19 cellular contexts compared by ENCODE assay signal in genomic region chr5:150703767-150704166, GRCh38. TPM values are rescaled to one million over a fixed set of nuclear protein-coding genes. Genes with fewer than 3 reads are reported as not detected.
DNase-seq lines count a peak whose midpoint lies in the region; TF ChIP-seq lines count a peak whose summit lies in the region.
"Had no signal": no experiment of that assay in that cellular context is flagged by ENCODE, and none has a peak within 500 bp of the region (broad histone marks: within the 10 kb centered on the region; RNA-seq: fewer than 3 reads in every experiment).

No MANE protein-coding gene starts in this region.

- TF ChIP-seq CTCF in NB4 (IDR thresholded peaks at IDR 0.05; ENCODE audit: low read depth, low read length), result no peak
- TF ChIP-seq CTCF in mammary epithelial cell (conservative IDR thresholded peaks at IDR 0.05 in 1 of 2, IDR thresholded peaks at IDR 0.05 in 1 of 2; ENCODE audit: extremely low read depth in 1 of 2, insufficient read depth in 1 of 2, low read depth in 1 of 2, low read length in 2 of 2), result no peak
- no peak for TF ChIP-seq CTCF in neural crest cell (conservative IDR thresholded peaks at IDR 0.05)
- TF ChIP-seq CTCF in mesothelial cell of epicardium (IDR thresholded peaks at IDR 0.05; ENCODE audit: unreplicated experiment), result no peak

- H3K4me3 ChIP-seq in NB4 (ENCODE audit: low read depth, low read length) (no peak overlapping the region), mammary epithelial cell (replicated peaks in 1 of 3; ENCODE audit: insufficient read depth in 1 of 3, low read depth in 2 of 3, low read length in 3 of 3) (no peak overlapping the region)
- H3K4me3 ChIP-seq: gastrocnemius medialis, prostate gland had no signal

- BruUV-seq in mammary epithelial cell (replicated peaks; lab: Mats Ljungman, UMichigan), result no TSS peak

- H3K36me3 ChIP-seq in mammary epithelial cell (ENCODE audit: insufficient read depth, low read length), result peaks cover 4% of the 10 kb centered on the region
- H3K36me3 ChIP-seq: prostate gland had no signal

- H2AFZ ChIP-seq in mammary epithelial cell (ENCODE audit: low read depth, low read length), result no peak overlapping the region

- peak; percentile 28 for DNase-seq in HCEC 1CT
- peak; percentile 69 for DNase-seq in NB4 (ENCODE audit: low read depth)
- peak; percentile 12 for DNase-seq in mammary epithelial cell
- DNase-seq in neural crest cell (ENCODE audit: low read depth, low spot score), result no peak
- DNase-seq in head of caudate nucleus, result no peak
- DNase-seq in NCI-H2227 (lab: John Stamatoyannopoulos, UW; ENCODE audit: unreplicated experiment), result no peak
- no peak for DNase-seq in mesothelial cell of epicardium (ENCODE audit: low spot score in 2 of 2, unreplicated experiment in 2 of 2)
- DNase-seq: activated CD4-positive, alpha-beta T cell treated with anti-CD3 and anti-CD28 coated beads for 36 hours; activated naive CD4-positive, alpha-beta T cell treated with Interleukin-2 at 50 U/mL for 16 hours; activated T-cell treated with anti-CD3 and anti-CD28 coated beads, Interleukin-2, amount 50 U/mL, for 4 hours; anterior cingulate cortex; caudate nucleus; gastrocnemius medialis; hypothalamus; KBM-7; NCI-H1092 treated with DMSO at 0.1 percent for 48 hours had no signal

- no peak overlapping the region for H3K9ac ChIP-seq in mammary epithelial cell (ENCODE audit: insufficient read depth, low read length)

- H3K79me2 ChIP-seq in mammary epithelial cell (ENCODE audit: insufficient read depth, low read length), result peaks cover 21% of the 10 kb centered on the region

- in situ Hi-C loops in mammary epithelial cell (cut with MboI; ENCODE audit: low sequenced_read_pairs in 2 of 2), result no loop called here

- H3K27ac Mint-ChIP-seq in neural crest cell (ENCODE audit: unreplicated experiment) (no peak overlapping the region), mesothelial cell of epicardium (no peak overlapping the region)
- H3K27ac Mint-ChIP-seq: activated CD4-positive, alpha-beta T cell treated with anti-CD3 and anti-CD28 coated beads for 36 hours; CD4-positive, CD25-positive, alpha-beta regulatory T cell had no signal

- WGBS in mammary epithelial cell (ENCODE audit: low coverage, missing lambda C conversion rate), result 91% methylated on average over 3 of the region's 3 CpGs

- no peak overlapping the region for H3K27ac ChIP-seq in mammary epithelial cell (ENCODE audit: insufficient read depth, low read depth, low read length)
- H3K27ac ChIP-seq: gastrocnemius medialis, prostate gland had no signal

- peaks cover 2% of the 10 kb centered on the region for H3K27me3 Mint-ChIP-seq in neural crest cell (ENCODE audit: low read depth)
- H3K27me3 Mint-ChIP-seq in mesothelial cell of epicardium (ENCODE audit: low read depth), result no peaks in the 10 kb centered on the region
- H3K27me3 Mint-ChIP-seq: activated CD4-positive, alpha-beta T cell treated with anti-CD3 and anti-CD28 coated beads for 36 hours; CD4-positive, CD25-positive, alpha-beta regulatory T cell had no signal

- H3K9me3 Mint-ChIP-seq in neural crest cell (no peaks in the 10 kb centered on the region), mesothelial cell of epicardium (no peaks in the 10 kb centered on the region)
- H3K9me3 Mint-ChIP-seq: activated T-cell treated with anti-CD3 and anti-CD28 coated beads, Interleukin-2, amount 50 U/mL, for 4 hours; CD4-positive, CD25-positive, alpha-beta regulatory T cell had no signal

- peak overlapping the region; percentile 6 for H3K4me3 Mint-ChIP-seq in neural crest cell
- no peak overlapping the region for H3K4me3 Mint-ChIP-seq in mesothelial cell of epicardium
- H3K4me3 Mint-ChIP-seq: activated CD4-positive, alpha-beta T cell treated with anti-CD3 and anti-CD28 coated beads for 36 hours; activated T-cell treated with anti-CD3 and anti-CD28 coated beads, Interleukin-2, amount 50 U/mL, for 4 hours had no signal

- CTCF ChIA-PET in mammary epithelial cell (lab: Charles Lee; ENCODE audit: low non-redundant PET), result no interaction called here

- TF ChIP-seq POLR2A in NB4 (IDR thresholded peaks at IDR 0.05; ENCODE audit: extremely low read depth, insufficient read length), result no peak

- no peaks in the 10 kb centered on the region for H3K27me3 ChIP-seq in mammary epithelial cell (ENCODE audit: insufficient read depth, low read length)
- H3K27me3 ChIP-seq: gastrocnemius medialis had no signal

- no peak overlapping the region for H3K4me2 ChIP-seq in mammary epithelial cell (ENCODE audit: insufficient read depth, low read depth, low read length)

- no peaks in the 10 kb centered on the region for H3K9me3 ChIP-seq in mammary epithelial cell (replicated peaks; ENCODE audit: insufficient read depth, low read length)
- H3K9me3 ChIP-seq: gastrocnemius medialis, prostate gland had no signal

- dilution Hi-C loops in mammary epithelial cell (cut with HindIII; ENCODE audit: low sequenced_read_pairs), result no loop called here

- H3K36me3 Mint-ChIP-seq in neural crest cell (ENCODE audit: low read depth) (peaks cover 7% of the 10 kb centered on the region), mesothelial cell of epicardium (peaks cover 9% of the 10 kb centered on the region)

- no peaks in the 10 kb centered on the region for H4K20me1 ChIP-seq in mammary epithelial cell (ENCODE audit: insufficient read depth, low read length)

- H3K4me1 ChIP-seq in mammary epithelial cell (ENCODE audit: insufficient read depth, low read length), result peaks cover 11% of the 10 kb centered on the region

- H3K4me1 Mint-ChIP-seq in neural crest cell (no peaks in the 10 kb centered on the region), mesothelial cell of epicardium (peaks cover 3% of the 10 kb centered on the region)

- intact Hi-C loops in mammary epithelial cell (cut with micrococcal nuclease) (loop anchor here (5.0 kb wide), 1 partner anchor 61 kb away; the partner anchor contains the start of gene SYNPO), head of caudate nucleus (cut with DNase I) (loop anchor here (5.0 kb wide), 1 partner anchor 246 kb away; no protein-coding TSS in a partner anchor)

RNA-seq across cellular contexts. Expression of gene RBM22, which starts 2.9 kb away (rescaled TPM):
- total RNA-seq in mammary epithelial cell (10 to 100 TPM; 28.5 to 34.7 TPM), neural crest cell (64.6 and 65.2 TPM in 2 replicates), mesothelial cell of epicardium (64.3 to 66.8 TPM (median 66.7 TPM) in 3 replicates)
- 39.8 TPM for polyA plus RNA-seq in mammary epithelial cell
- polyA minus RNA-seq in mammary epithelial cell, result 65.6 TPM

RNA-seq across cellular contexts. Expression of gene MYOZ3, which starts 42.7 kb away (rescaled TPM):
- total RNA-seq in mammary epithelial cell (not detected), neural crest cell (2.6 and 3.2 TPM in 2 replicates), mesothelial cell of epicardium (8.5 to 9.4 TPM (median 8.5 TPM) in 3 replicates)
- not detected for polyA plus RNA-seq in mammary epithelial cell
- not detected for polyA minus RNA-seq in mammary epithelial cell
- total RNA-seq: CD4-positive, CD25-positive, alpha-beta regulatory T cell; NCI-H460 had no signal

RNA-seq across cellular contexts. Expression of gene DCTN4, which starts 55.0 kb away (rescaled TPM):
- total RNA-seq in mammary epithelial cell, result 10 to 100 TPM; 64.7 to 70.9 TPM
- polyA plus RNA-seq in mammary epithelial cell, result 41.8 TPM
- polyA minus RNA-seq in mammary epithelial cell, result 99.4 TPM
- total RNA-seq in neural crest cell, result 77.3 and 83.3 TPM in 2 replicates
- total RNA-seq in mesothelial cell of epicardium, result 75.7 to 82.4 TPM (median 76.1 TPM) in 3 replicates

Comparison
In these comparisons a context has a peak if more than half of its experiments do, and no peak if none do; other contexts are left out.
1. DNase-seq: peak in HCEC 1CT (single experiment), NB4 (single experiment) and mammary epithelial cell (single experiment); none in neural crest cell (single experiment), head of caudate nucleus (0 of 42), NCI-H2227 (single experiment) and mesothelial cell of epicardium (0 of 2).